Comparison of ENCODE assay signal across 8 cellular contexts in the genomic region with DNA sequence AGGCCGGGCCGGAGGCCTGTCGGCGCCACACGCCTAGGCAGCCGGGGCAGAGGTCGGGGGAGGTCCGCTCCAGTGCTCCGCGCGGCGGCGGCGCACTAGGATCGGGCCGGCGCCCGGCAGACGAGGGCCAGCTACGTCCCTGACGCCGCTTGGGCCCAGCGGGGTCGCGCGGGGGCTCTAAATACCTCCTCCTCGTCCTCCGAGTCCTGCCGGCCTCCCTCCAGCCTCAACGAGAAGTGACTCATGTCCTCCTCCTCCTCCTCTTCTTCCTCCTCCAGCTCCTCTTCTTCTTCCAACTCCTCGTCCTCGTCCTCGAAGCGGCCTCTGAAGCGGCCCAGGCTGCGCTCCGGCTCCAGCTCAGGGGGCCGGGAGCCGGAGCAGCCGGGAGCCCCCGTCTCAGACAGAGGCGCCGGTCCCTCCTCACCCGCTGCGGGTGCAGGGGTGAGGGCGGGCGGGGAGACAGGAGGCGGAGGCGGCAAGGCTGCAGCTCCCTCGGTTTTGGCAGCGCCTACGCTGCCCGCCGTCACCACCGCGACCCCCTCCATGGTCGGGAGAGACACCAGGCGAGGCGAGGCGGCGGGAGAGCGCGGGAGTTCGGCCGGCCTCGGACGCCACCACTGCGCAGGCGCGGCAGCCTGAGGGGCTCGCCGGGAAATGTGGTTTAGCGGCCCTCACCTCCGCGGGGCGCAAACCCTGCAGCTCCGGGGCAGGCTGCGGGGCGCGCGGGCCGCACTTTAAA. TPM values are rescaled to one million over a fixed set of nuclear protein-coding genes. Genes with fewer than 3 reads are reported as not detected.
A peak's percentile ranks its signal among the peaks of the same experiment; 100 is the strongest.
DNase-seq lines count a peak whose midpoint lies in the region; ATAC-seq and TF ChIP-seq lines count a peak whose summit lies in the region.

A gene with protein sequence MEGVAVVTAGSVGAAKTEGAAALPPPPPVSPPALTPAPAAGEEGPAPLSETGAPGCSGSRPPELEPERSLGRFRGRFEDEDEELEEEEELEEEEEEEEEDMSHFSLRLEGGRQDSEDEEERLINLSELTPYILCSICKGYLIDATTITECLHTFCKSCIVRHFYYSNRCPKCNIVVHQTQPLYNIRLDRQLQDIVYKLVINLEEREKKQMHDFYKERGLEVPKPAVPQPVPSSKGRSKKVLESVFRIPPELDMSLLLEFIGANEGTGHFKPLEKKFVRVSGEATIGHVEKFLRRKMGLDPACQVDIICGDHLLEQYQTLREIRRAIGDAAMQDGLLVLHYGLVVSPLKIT (minus strand): TSS at position 619 of the 739 bp plus-strand sequence. CDS start 74 bp downstream, at position 545.

- no peaks in the 10 kb centered on the region for H3K27me3 ChIP-seq in CD4-positive, CD25-positive, alpha-beta regulatory T cell (ENCODE audit: control insufficient read depth, insufficient read depth, low read length)
- no peaks in the 10 kb centered on the region for H3K27me3 ChIP-seq in endodermal cell (ENCODE audit: control insufficient read depth, insufficient read depth, low read length, poor library complexity, severe bottlenecking)

- peak within 1 kb of the TSS; percentile 90 to 96 (median 92) for H3K4me3 Mint-ChIP-seq in CD4-positive, CD25-positive, alpha-beta regulatory T cell
- peak within 1 kb of the TSS; percentile 85 for H3K4me3 Mint-ChIP-seq in activated CD8-positive, alpha-beta memory T cell treated with anti-CD3 and anti-CD28 coated beads, Interleukin-2, amount 10 ng/mL, durations not matched to agents 7 days and 5 days
- peak within 1 kb of the TSS; percentile 83 for H3K4me3 Mint-ChIP-seq in endodermal cell

- CTCF ChIA-PET in activated CD8-positive, alpha-beta memory T cell treated with anti-CD3 and anti-CD28 coated beads, Interleukin-2, amount 10 ng/mL, durations not matched to agents 7 days and 5 days (lab: Charles Lee) = interaction anchor here (0.6 to 2.8 kb wide), 10 partner anchors 17 to 515 kb away, joined by 3 to 12 read pairs (median 4); partner anchors contain the start of genes ATP5MK, CNNM2, PDCD11 and TAF5

- H3K36me3 ChIP-seq in CD4-positive, CD25-positive, alpha-beta regulatory T cell (ENCODE audit: control insufficient read depth, insufficient read depth, low read length) = peaks cover 10% of the 10 kb centered on the region
- H3K36me3 ChIP-seq in endodermal cell (ENCODE audit: control insufficient read depth, insufficient read depth, low read length) = peaks cover 26% of the 10 kb centered on the region

- peak; percentile 73 to 84 for ATAC-seq in CD4-positive, CD25-positive, alpha-beta regulatory T cell (ENCODE audit: low read depth in 2 of 2)
- peak; percentile 71 for ATAC-seq in GM19328 (IDR thresholded peaks at IDR 0.05; ENCODE audit: unreplicated experiment)
- ATAC-seq in HG03558 (IDR thresholded peaks at IDR 0.05; ENCODE audit: extremely low read depth, unreplicated experiment) = peak; percentile 36
- ATAC-seq in activated CD8-positive, alpha-beta memory T cell treated with anti-CD3 and anti-CD28 coated beads, Interleukin-2, amount 10 ng/mL, durations not matched to agents 7 days and 5 days = peak; percentile 86

- H3K4me1 ChIP-seq in CD4-positive, CD25-positive, alpha-beta regulatory T cell (ENCODE audit: control insufficient read depth, insufficient read depth, low read length, poor library complexity, severe bottlenecking) = peaks cover 10% of the 10 kb centered on the region
- H3K4me1 ChIP-seq in endodermal cell (ENCODE audit: control insufficient read depth, insufficient read depth, low read length) = no peaks in the 10 kb centered on the region

- peak within 1 kb of the TSS; percentile 80 for H3K4me3 ChIP-seq in CD4-positive, CD25-positive, alpha-beta regulatory T cell (ENCODE audit: low read depth, low read length)
- H3K4me3 ChIP-seq in endodermal cell (ENCODE audit: low read length) = peak within 1 kb of the TSS; percentile 88

- peak; percentile 59 to 75 (median 74) for DNase-seq in CD4-positive, CD25-positive, alpha-beta regulatory T cell
- DNase-seq in NOMO-1 treated with DMSO at 0.1 percent for 48 hours (lab: John Stamatoyannopoulos, UW; ENCODE audit: unreplicated experiment) (peak; percentile 60), endodermal cell (peak; percentile 97), mesenteric fat pad (ENCODE audit: low spot score) (peak; percentile 92)
- DNase-seq in activated CD8-positive, alpha-beta memory T cell treated with anti-CD3 and anti-CD28 coated beads, Interleukin-2, amount 10 ng/mL, durations not matched to agents 7 days and 5 days = peak; percentile 81
- DNase-seq in stimulated activated CD8-positive, alpha-beta memory T cell treated with anti-CD3 and anti-CD28 coated beads, Interleukin-15, amount 100 ng/mL, for 1 hour (ENCODE audit: low read depth) = peak; percentile 37

- peak within 1 kb of the TSS; percentile 68 for H3K27ac ChIP-seq in CD4-positive, CD25-positive, alpha-beta regulatory T cell (ENCODE audit: insufficient read depth, low read length, poor library complexity, severe bottlenecking)
- H3K27ac ChIP-seq in endodermal cell (ENCODE audit: low read depth, low read length) = peak within 1 kb of the TSS; percentile 87

- no peaks in the 10 kb centered on the region for H3K27me3 Mint-ChIP-seq in CD4-positive, CD25-positive, alpha-beta regulatory T cell
- H3K27me3 Mint-ChIP-seq in activated CD8-positive, alpha-beta memory T cell treated with anti-CD3 and anti-CD28 coated beads, Interleukin-2, amount 10 ng/mL, durations not matched to agents 7 days and 5 days = no peaks in the 10 kb centered on the region
- no peaks in the 10 kb centered on the region for H3K27me3 Mint-ChIP-seq in endodermal cell (ENCODE audit: insufficient read depth)

- H3K4me1 Mint-ChIP-seq in CD4-positive, CD25-positive, alpha-beta regulatory T cell = peaks cover 4 to 19% (median 10%) of the 10 kb centered on the region in 4 donors
- peaks cover 9% of the 10 kb centered on the region for H3K4me1 Mint-ChIP-seq in activated CD8-positive, alpha-beta memory T cell treated with anti-CD3 and anti-CD28 coated beads, Interleukin-2, amount 10 ng/mL, durations not matched to agents 7 days and 5 days
- no peaks in the 10 kb centered on the region for H3K4me1 Mint-ChIP-seq in endodermal cell

- 1 to 2% methylated on average over 17 to 82 of the region's 82 CpGs for WGBS in endodermal cell (ENCODE audit: insufficient coverage in 1 of 2, insufficient read length in 1 of 2), 2 experiments

- no peaks in the 10 kb centered on the region for H3K9me3 ChIP-seq in CD4-positive, CD25-positive, alpha-beta regulatory T cell (ENCODE audit: control insufficient read depth in 2 of 2, low read length in 2 of 2)
- no peaks in the 10 kb centered on the region for H3K9me3 ChIP-seq in endodermal cell (ENCODE audit: control insufficient read depth, low read length)

- no peaks in the 10 kb centered on the region for H3K9me3 Mint-ChIP-seq in CD4-positive, CD25-positive, alpha-beta regulatory T cell
- H3K9me3 Mint-ChIP-seq in activated CD8-positive, alpha-beta memory T cell treated with anti-CD3 and anti-CD28 coated beads, Interleukin-2, amount 10 ng/mL, durations not matched to agents 7 days and 5 days (ENCODE audit: low read depth) = no peaks in the 10 kb centered on the region
- no peaks in the 10 kb centered on the region for H3K9me3 Mint-ChIP-seq in endodermal cell

- peak within 1 kb of the TSS; percentile 85 for H3K9ac ChIP-seq in endodermal cell (ENCODE audit: extremely low read depth, low read length, poor library complexity, severe bottlenecking)

- H3K27ac Mint-ChIP-seq in CD4-positive, CD25-positive, alpha-beta regulatory T cell = peak within 1 kb of the TSS; percentile 77 to 89 (median 83)
- peak within 1 kb of the TSS; percentile 87 for H3K27ac Mint-ChIP-seq in activated CD8-positive, alpha-beta memory T cell treated with anti-CD3 and anti-CD28 coated beads, Interleukin-2, amount 10 ng/mL, durations not matched to agents 7 days and 5 days
- H3K27ac Mint-ChIP-seq in endodermal cell = peak within 1 kb of the TSS; percentile 94

- TF ChIP-seq CTCF in endodermal cell (conservative IDR thresholded peaks at IDR 0.05) = peak; percentile 21

- H3K36me3 Mint-ChIP-seq in CD4-positive, CD25-positive, alpha-beta regulatory T cell = peaks cover 3% of the 10 kb centered on the region
- H3K36me3 Mint-ChIP-seq in activated CD8-positive, alpha-beta memory T cell treated with anti-CD3 and anti-CD28 coated beads, Interleukin-2, amount 10 ng/mL, durations not matched to agents 7 days and 5 days = peaks cover 13% of the 10 kb centered on the region
- H3K36me3 Mint-ChIP-seq in endodermal cell (ENCODE audit: low read depth) = peaks cover 23% of the 10 kb centered on the region

RNA-seq across cellular contexts. Expression of the gene that starts here (rescaled TPM):
- 6.7 TPM for total RNA-seq in CD4-positive, CD25-positive, alpha-beta regulatory T cell
- 10 to 100 TPM in 1 of 4 donors, 1 to 10 TPM in 3; 6.0 to 10.4 (median 9.1) TPM for polyA plus RNA-seq in CD4-positive, CD25-positive, alpha-beta regulatory T cell
- total RNA-seq in activated CD8-positive, alpha-beta memory T cell treated with anti-CD3 and anti-CD28 coated beads, Interleukin-2, amount 10 ng/mL, durations not matched to agents 7 days and 5 days = 10 to 100 TPM; 17.0 to 17.2 TPM
- total RNA-seq in endodermal cell (10 to 100 TPM; 18.9 to 20.5 TPM), mesenteric fat pad (11.0 TPM)
- polyA plus RNA-seq in endodermal cell (2013, experiment 1 of 2) = 15.8 TPM
- polyA plus RNA-seq in endodermal cell (2013, experiment 2 of 2) = 17.0 TPM

Comparison
In these comparisons a context has a peak if more than half of its experiments do, and no peak if none do; other contexts are left out.
1. Peak in every context shown above with its lines: DNase-seq, ATAC-seq, H3K4me3 ChIP-seq and H3K27ac ChIP-seq.
2. ATAC-seq: peak in every context shown above with its lines; median percentile 86 in activated CD8-positive, alpha-beta memory T cell treated with anti-CD3 and anti-CD28 coated beads, Interleukin-2, amount 10 ng/mL, durations not matched to agents 7 days and 5 days; 78 in CD4-positive, CD25-positive, alpha-beta regulatory T cell; 71 in GM19328; 36 in HG03558.
3. DNase-seq: peak in every context shown above with its lines; median percentile 97 in endodermal cell; 92 in mesenteric fat pad; 81 in activated CD8-positive, alpha-beta memory T cell treated with anti-CD3 and anti-CD28 coated beads, Interleukin-2, amount 10 ng/mL, durations not matched to agents 7 days and 5 days; 74 in CD4-positive, CD25-positive, alpha-beta regulatory T cell; 60 in NOMO-1 treated with DMSO at 0.1 percent for 48 hours; 37 in stimulated activated CD8-positive, alpha-beta memory T cell treated with anti-CD3 and anti-CD28 coated beads, Interleukin-15, amount 100 ng/mL, for 1 hour.